Comparison of ENCODE assay signal across 10 cellular contexts in the genomic region with DNA sequence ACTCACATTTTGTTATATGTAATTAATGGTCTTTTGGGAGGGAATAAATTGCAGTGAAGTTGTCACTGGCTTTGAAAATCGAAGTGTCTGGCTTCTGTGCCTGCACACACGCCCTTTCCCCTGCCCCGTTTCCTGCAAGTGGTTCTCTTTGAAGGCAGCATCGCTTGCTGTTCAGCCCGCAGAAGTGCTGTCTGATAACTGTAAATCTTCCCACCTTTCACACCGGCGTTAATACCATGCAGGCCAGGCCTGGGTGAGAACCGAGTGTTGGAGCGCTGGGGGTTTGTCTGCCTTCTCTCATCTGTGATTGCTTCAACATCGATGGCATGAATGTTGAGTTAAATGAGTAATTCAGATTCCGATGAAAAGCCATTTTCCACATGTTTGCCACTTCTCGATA.
"Had no signal": no experiment of that assay in that cellular context is flagged by ENCODE, and none has a peak within 500 bp of the region (broad histone marks: within the 10 kb centered on the region; RNA-seq: fewer than 3 reads in every experiment).

No MANE protein-coding gene starts in this region.

- H3K27me3 Mint-ChIP-seq: stimulated activated naive CD8-positive, alpha-beta T cell treated with anti-CD3 and anti-CD28 coated beads, Interleukin-15, amount 100 ng/mL, for 72 hours had no signal

- H3K27ac Mint-ChIP-seq: activated B cell treated with CpG ODN at 0.5 μM for 24 hours; activated T-helper 1 cell treated with anti-CD3 and anti-CD28 coated beads, Interleukin-12 subunit alpha, Interleukin-12 subunit beta, Interleukin-2, Interleukin-4 antibody, amounts not matched to agents 30 ng/mL and 10 ng/mL and 1 ng/mL, durations not matched to agents 14 hours and 24 hours and 36 hours; progenitor cell of endocrine pancreas; stimulated activated naive CD8-positive, alpha-beta T cell treated with anti-CD3 and anti-CD28 coated beads, Interleukin-15, amount 100 ng/mL, for 72 hours; type B pancreatic cell had no signal

- ATAC-seq: left colon; stimulated activated naive CD8-positive, alpha-beta T cell treated with anti-CD3 and anti-CD28 coated beads, Interleukin-15, amount 100 ng/mL, for 72 hours had no signal

- H3K4me1 Mint-ChIP-seq: activated B cell treated with CpG ODN at 0.5 μM for 24 hours had no signal

- DNase-seq: activated B cell treated with CpG ODN at 0.5 μM for 24 hours; adrenal gland; left colon; stimulated activated CD4-positive, alpha-beta T cell treated with anti-CD3 and anti-CD28 coated beads, Interleukin-15, amount 100 ng/mL, for 24 hours; stimulated activated CD4-positive, alpha-beta T cell treated with anti-CD3 and anti-CD28 coated beads, Interleukin-4, amount 100 ng/mL, for 1 hour; stimulated activated naive CD8-positive, alpha-beta T cell treated with anti-CD3 and anti-CD28 coated beads, Interleukin-15, amount 100 ng/mL, for 72 hours; SW 1271 had no signal

- H3K9me3 Mint-ChIP-seq: activated B cell treated with CpG ODN at 0.5 μM for 24 hours; activated T-helper 1 cell treated with anti-CD3 and anti-CD28 coated beads, Interleukin-12 subunit alpha, Interleukin-12 subunit beta, Interleukin-2, Interleukin-4 antibody, amounts not matched to agents 30 ng/mL and 10 ng/mL and 1 ng/mL, durations not matched to agents 14 hours and 24 hours and 36 hours; stimulated activated naive CD8-positive, alpha-beta T cell treated with anti-CD3 and anti-CD28 coated beads, Interleukin-15, amount 100 ng/mL, for 72 hours; type B pancreatic cell had no signal

- H3K36me3 Mint-ChIP-seq: type B pancreatic cell had no signal

- H3K4me3 Mint-ChIP-seq: activated B cell treated with CpG ODN at 0.5 μM for 24 hours; activated T-helper 1 cell treated with anti-CD3 and anti-CD28 coated beads, Interleukin-12 subunit alpha, Interleukin-12 subunit beta, Interleukin-2, Interleukin-4 antibody, amounts not matched to agents 30 ng/mL and 10 ng/mL and 1 ng/mL, durations not matched to agents 14 hours and 24 hours and 36 hours; stimulated activated naive CD8-positive, alpha-beta T cell treated with anti-CD3 and anti-CD28 coated beads, Interleukin-15, amount 100 ng/mL, for 72 hours; type B pancreatic cell had no signal
